Comparison of ENCODE assay signal across 20 cellular contexts in the genomic region with DNA sequence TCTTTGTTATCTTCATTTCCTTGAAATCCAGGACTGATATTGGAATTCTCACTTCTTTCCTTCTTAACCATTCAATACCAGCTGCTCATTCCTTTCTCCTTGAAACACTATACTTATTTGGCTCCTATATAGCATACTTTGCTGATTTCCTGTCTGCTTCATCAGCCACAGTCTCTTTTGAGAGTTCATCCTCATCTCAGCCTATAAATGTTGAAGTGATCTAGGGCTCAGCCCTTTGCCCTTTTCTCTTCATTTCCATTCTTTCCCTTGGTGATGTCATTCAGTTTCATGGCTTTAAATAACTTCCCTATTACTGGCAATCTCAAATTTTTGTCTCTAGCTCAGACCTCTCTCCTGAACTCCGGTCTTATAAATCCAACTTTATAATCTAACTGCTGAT. TPM values are rescaled to one million over a fixed set of nuclear protein-coding genes. Genes with fewer than 3 reads are reported as not detected.
DNase-seq lines count a peak whose midpoint lies in the region; ATAC-seq and TF ChIP-seq lines count a peak whose summit lies in the region.
"Had no signal": no experiment of that assay in that cellular context is flagged by ENCODE, and none has a peak within 500 bp of the region (broad histone marks: within the 10 kb centered on the region; RNA-seq: fewer than 3 reads in every experiment).

No MANE protein-coding gene starts in this region.

- H3K27me3 ChIP-seq in body of pancreas = no peaks in the 10 kb centered on the region
- H3K27me3 ChIP-seq: MG63, SJCRH30 had no signal

- intact Hi-C loops in body of pancreas (cut with DNase I) = no loop called here

- no peaks in the 10 kb centered on the region for H3K36me3 ChIP-seq in body of pancreas (replicated peaks in 1 of 2; ENCODE audit: insufficient read depth in 1 of 2, low read depth in 2 of 2)
- H3K36me3 ChIP-seq: MG63, SJCRH30 had no signal

- TF ChIP-seq CTCF in fibroblast of mammary gland (conservative IDR thresholded peaks at IDR 0.05; ENCODE audit: control insufficient read depth, insufficient read depth, low read depth, low read length) (no peak), body of pancreas (IDR thresholded peaks at IDR 0.05) (no peak)

- no peak overlapping the region for H3K27ac ChIP-seq in body of pancreas
- H3K27ac ChIP-seq: HL-60, SJCRH30 had no signal

- H3K27me3 Mint-ChIP-seq in stimulated activated naive B cell treated with anti-CD40 and anti-IgM and Interleukin-4, amounts not matched to agents 10 μg/mL and 1 μg/mL and 100 μg/mL, for 72 hours = no peaks in the 10 kb centered on the region
- H3K27me3 Mint-ChIP-seq: CD4-positive, CD25-positive, alpha-beta regulatory T cell; IgD-negative memory B cell had no signal

- no peaks in the 10 kb centered on the region for H3K4me1 ChIP-seq in body of pancreas
- H3K4me1 ChIP-seq: Caco-2, SJCRH30 had no signal

- H3K4me3 ChIP-seq in fibroblast of mammary gland (ENCODE audit: control insufficient read depth, low read depth, low read length) (no peak overlapping the region), body of pancreas (no peak overlapping the region)
- H3K4me3 ChIP-seq: GM12878, MG63, SJCRH30 had no signal

- no peak for TF ChIP-seq POLR2A in body of pancreas (IDR thresholded peaks at IDR 0.05)

- H3K4me1 Mint-ChIP-seq in stimulated activated naive B cell treated with anti-CD40 and anti-IgM and Interleukin-4, amounts not matched to agents 10 μg/mL and 1 μg/mL and 100 μg/mL, for 72 hours = peaks cover 11 to 25% of the 10 kb centered on the region in 2 donors
- H3K4me1 Mint-ChIP-seq: CD4-positive, CD25-positive, alpha-beta regulatory T cell had no signal

- H3K4me3 Mint-ChIP-seq in stimulated activated naive B cell treated with anti-CD40 and anti-IgM and Interleukin-4, amounts not matched to agents 10 μg/mL and 1 μg/mL and 100 μg/mL, for 72 hours = peak overlapping the region; percentile 58 to 64
- H3K4me3 Mint-ChIP-seq: CD4-positive, CD25-positive, alpha-beta regulatory T cell; H9 had no signal

- WGBS in body of pancreas, 2 donors = 85 to 89% methylated on average over 1 of the region's 1 CpG

- DNase-seq in EH (ENCODE audit: low read depth) = peak; percentile 40
- DNase-seq in NCI-H69 (lab: John Stamatoyannopoulos, UW) = peak; percentile 19
- peak; percentile 30 for DNase-seq in fibroblast of mammary gland (ENCODE audit: low read depth)
- DNase-seq in stimulated activated naive B cell treated with anti-CD40 and anti-IgM and Interleukin-4, amounts not matched to agents 10 μg/mL and 1 μg/mL and 100 μg/mL, for 72 hours = no peak
- no peak for DNase-seq in body of pancreas
- DNase-seq in NCI-H1105 (lab: John Stamatoyannopoulos, UW) = no peak
- DNase-seq: AML-193; Caco-2; CD4-positive, CD25-positive, alpha-beta regulatory T cell; DMS153; H9; MG63; NCI-H1694 treated with DMSO at 0.1 percent for 48 hours; NCI-H510A; SJCRH30 had no signal

- ATAC-seq in stimulated activated naive B cell treated with anti-CD40 and anti-IgM and Interleukin-4, amounts not matched to agents 10 μg/mL and 1 μg/mL and 100 μg/mL, for 72 hours (replicated peaks) = no peak
- no peak for ATAC-seq in body of pancreas
- no peak for ATAC-seq in HG03342 (IDR thresholded peaks at IDR 0.05; ENCODE audit: unreplicated experiment)
- ATAC-seq: GM12878, Panc1 had no signal

- peaks cover 10 to 12% of the 10 kb centered on the region in 2 donors for H3K9me3 Mint-ChIP-seq in stimulated activated naive B cell treated with anti-CD40 and anti-IgM and Interleukin-4, amounts not matched to agents 10 μg/mL and 1 μg/mL and 100 μg/mL, for 72 hours
- H3K9me3 Mint-ChIP-seq: H9 had no signal

- no peak overlapping the region for H3K27ac Mint-ChIP-seq in stimulated activated naive B cell treated with anti-CD40 and anti-IgM and Interleukin-4, amounts not matched to agents 10 μg/mL and 1 μg/mL and 100 μg/mL, for 72 hours
- H3K27ac Mint-ChIP-seq: CD4-positive, CD25-positive, alpha-beta regulatory T cell; H9; IgD-negative memory B cell had no signal

- H3K9me3 ChIP-seq in body of pancreas = no peaks in the 10 kb centered on the region
- H3K9me3 ChIP-seq: Caco-2, MG63 had no signal

- H3K36me3 Mint-ChIP-seq in stimulated activated naive B cell treated with anti-CD40 and anti-IgM and Interleukin-4, amounts not matched to agents 10 μg/mL and 1 μg/mL and 100 μg/mL, for 72 hours = peaks cover 6 to 16% of the 10 kb centered on the region in 2 donors
- H3K36me3 Mint-ChIP-seq: CD4-positive, CD25-positive, alpha-beta regulatory T cell had no signal

RNA-seq across cellular contexts. Expression of a gene that starts 24.1 kb away (rescaled TPM):
- total RNA-seq in body of pancreas = 100 to 1,000 TPM in 1 of 2 donors, 10 to 100 TPM in 1; 51.4 to 124 TPM

Comparison
In these comparisons a context has a peak if more than half of its experiments do, and no peak if none do; other contexts are left out.
1. DNase-seq: peak in EH (single experiment), NCI-H69 (single experiment) and fibroblast of mammary gland (single experiment); none in stimulated activated naive B cell treated with anti-CD40 and anti-IgM and Interleukin-4, amounts not matched to agents 10 μg/mL and 1 μg/mL and 100 μg/mL, for 72 hours (single experiment), body of pancreas (0 of 4) and NCI-H1105 (single experiment).